ENCODE assay signal across 8 cellular contexts in genomic region chr9:20197976-20198685, GRCh38.
DNase-seq lines count a peak whose midpoint lies in the region; ATAC-seq and TF ChIP-seq lines count a peak whose summit lies in the region.
"Had no signal": no experiment of that assay in that cellular context is flagged by ENCODE, and none has a peak within 500 bp of the region (broad histone marks: within the 10 kb centered on the region; RNA-seq: fewer than 3 reads in every experiment).

No MANE protein-coding gene starts in this region.

- H2AK5ac ChIP-seq in neuronal stem cell (ENCODE audit: low read depth, low read length): no peak overlapping the region

- no peaks in the 10 kb centered on the region for H3K36me3 ChIP-seq in endodermal cell (ENCODE audit: control insufficient read depth, insufficient read depth, low read length)
- H3K36me3 ChIP-seq in neuronal stem cell (replicated peaks in 1 of 2; ENCODE audit: control insufficient read depth in 2 of 2, insufficient read depth in 2 of 2, low read length in 2 of 2): no peaks in the 10 kb centered on the region

- peak overlapping the region; percentile 36 for H2AFZ ChIP-seq in neuronal stem cell (ENCODE audit: low read length)

- H3K9ac ChIP-seq in endodermal cell (ENCODE audit: extremely low read depth, low read length, poor library complexity, severe bottlenecking) (no peak overlapping the region), neuronal stem cell (ENCODE audit: low read depth, low read length, poor library complexity) (no peak overlapping the region)

- no peak overlapping the region for H2BK15ac ChIP-seq in neuronal stem cell (ENCODE audit: low read length)

- H3K9me3 Mint-ChIP-seq in endodermal cell: peaks cover 6% of the 10 kb centered on the region

- H3K4me2 ChIP-seq in neuronal stem cell (ENCODE audit: insufficient read depth, low read length, poor library complexity, severe bottlenecking): no peak overlapping the region

- no peaks in the 10 kb centered on the region for H3K36me3 Mint-ChIP-seq in endodermal cell (ENCODE audit: low read depth)

- H3K18ac ChIP-seq in neuronal stem cell (ENCODE audit: low read length): no peak overlapping the region

- peaks cover 8% of the 10 kb centered on the region for H3K4me1 Mint-ChIP-seq in endodermal cell
- H3K4me1 Mint-ChIP-seq: immature natural killer cell had no signal

- WGBS in endodermal cell (ENCODE audit: insufficient coverage in 1 of 2, insufficient read length in 1 of 2), 2 experiments: 48 to 65% methylated on average over 2 to 7 of the region's 7 CpGs
- no CpG with 5 or more reads among the region's 7 CpGs for WGBS in neuronal stem cell (ENCODE audit: extremely low coverage in 2 of 2, insufficient read length in 2 of 2, insufficient replicate concordance in 1 of 2), 2 donors

- no peak overlapping the region for H3K4me3 Mint-ChIP-seq in endodermal cell
- H3K4me3 Mint-ChIP-seq: immature natural killer cell had no signal

- no peak overlapping the region for H3K14ac ChIP-seq in neuronal stem cell (ENCODE audit: low read length)

- H3K4me1 ChIP-seq in endodermal cell (ENCODE audit: control insufficient read depth, insufficient read depth, low read length) (peaks cover 4% of the 10 kb centered on the region), neuronal stem cell (ENCODE audit: control insufficient read depth in 2 of 2, insufficient read depth in 1 of 2, low read depth in 1 of 2, low read length in 2 of 2) (peaks cover 9 to 17% of the 10 kb centered on the region in 2 donors)

- no peaks in the 10 kb centered on the region for H3K27me3 ChIP-seq in endodermal cell (ENCODE audit: control insufficient read depth, insufficient read depth, low read length, poor library complexity, severe bottlenecking)
- no peaks in the 10 kb centered on the region for H3K27me3 ChIP-seq in neuronal stem cell (ENCODE audit: control insufficient read depth in 3 of 3, insufficient read depth in 3 of 3, low read depth in 1 of 3, low read length in 3 of 3)

- peak overlapping the region; percentile 5 for H3K27ac Mint-ChIP-seq in endodermal cell
- H3K27ac Mint-ChIP-seq: immature natural killer cell had no signal

- no peak overlapping the region for H3K23ac ChIP-seq in neuronal stem cell (ENCODE audit: low read depth, low read length, poor library complexity)

- DNase-seq in LHCN-M2 (ENCODE audit: low read depth) (peak; percentile 74), endodermal cell (no peak), neuronal stem cell (ENCODE audit: low spot score) (no peak), mesenteric fat pad (ENCODE audit: low spot score) (no peak)
- DNase-seq: immature natural killer cell had no signal

- peaks cover 2% of the 10 kb centered on the region for H3K27me3 Mint-ChIP-seq in endodermal cell (ENCODE audit: insufficient read depth)

- H3K9me3 ChIP-seq in endodermal cell (ENCODE audit: control insufficient read depth, low read length) (peaks cover 6% of the 10 kb centered on the region), neuronal stem cell (replicated peaks in 1 of 2; ENCODE audit: control insufficient read depth in 2 of 2, insufficient read depth in 1 of 2, low read depth in 1 of 2, low read length in 2 of 2) (no peaks in the 10 kb centered on the region)

- TF ChIP-seq CTCF in endodermal cell (conservative IDR thresholded peaks at IDR 0.05): no peak

- H2BK5ac ChIP-seq in neuronal stem cell (ENCODE audit: low read length): no peak overlapping the region

- no peak overlapping the region for H4K8ac ChIP-seq in neuronal stem cell (ENCODE audit: low read depth, low read length)

- H2BK120ac ChIP-seq in neuronal stem cell (ENCODE audit: low read depth, low read length): no peak overlapping the region

- no peak overlapping the region for H4K91ac ChIP-seq in neuronal stem cell (ENCODE audit: low read depth, low read length, poor library complexity)

- no peak overlapping the region for H3K4ac ChIP-seq in neuronal stem cell (ENCODE audit: low read length)

- ATAC-seq in GM19324 (IDR thresholded peaks at IDR 0.05; ENCODE audit: low FRiP score, unreplicated experiment) (peak; percentile 85), HG03175 (IDR thresholded peaks at IDR 0.05; ENCODE audit: unreplicated experiment) (no peak), GM19463 (IDR thresholded peaks at IDR 0.05; ENCODE audit: unreplicated experiment) (no peak)

- H3K27ac ChIP-seq in endodermal cell (ENCODE audit: low read depth, low read length) (peak overlapping the region; percentile 40), neuronal stem cell (replicated peaks; ENCODE audit: low read length) (no peak overlapping the region)

- H3K79me1 ChIP-seq in neuronal stem cell (ENCODE audit: low read depth, low read length): no peaks in the 10 kb centered on the region

- H3K4me3 ChIP-seq in endodermal cell (ENCODE audit: low read length): no peak overlapping the region
- H3K4me3 ChIP-seq in neuronal stem cell (ENCODE audit: low read length in 2 of 2): no peak overlapping the region

- no peak overlapping the region for H2BK12ac ChIP-seq in neuronal stem cell (ENCODE audit: low read length)
